7 cellular contexts compared by ENCODE assay signal in the genomic region with DNA sequence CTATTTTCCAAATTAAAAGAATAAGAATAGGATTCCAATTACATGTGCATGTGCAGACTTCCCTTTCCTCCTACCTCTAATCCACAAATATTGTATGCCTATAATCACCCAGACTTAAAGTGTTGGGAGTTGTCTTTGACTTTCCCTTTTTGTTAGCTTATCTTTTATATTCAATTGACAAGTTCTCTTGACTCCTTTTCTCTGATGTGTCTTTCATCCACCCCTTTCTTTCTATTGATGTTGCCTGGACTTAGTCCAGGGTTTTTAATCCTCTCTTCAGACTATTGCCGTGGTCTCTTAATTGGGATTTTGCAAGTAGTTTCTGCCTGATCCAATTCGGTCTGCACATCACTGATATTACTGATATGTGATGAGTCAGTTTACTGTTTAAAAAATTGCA.
"Had no signal": no experiment of that assay in that cellular context is flagged by ENCODE, and none has a peak within 500 bp of the region (broad histone marks: within the 10 kb centered on the region; RNA-seq: fewer than 3 reads in every experiment).

No MANE protein-coding gene starts in this region.

- H3K9me3 Mint-ChIP-seq: GM23338, H9 had no signal

- H3K27ac ChIP-seq: HL-60 had no signal

- H3K4me2 ChIP-seq: GM23338 had no signal

- ATAC-seq: GM23338, HCT116, HepG2 had no signal

- DNase-seq: H9, HFFc6 had no signal

- H3K4me3 ChIP-seq: GM23338 had no signal

- H3K36me3 Mint-ChIP-seq: IgD-negative memory B cell had no signal

- H2AFZ ChIP-seq: GM23338 had no signal

- H3K4me1 Mint-ChIP-seq: IgD-negative memory B cell had no signal

- H3K4me3 Mint-ChIP-seq: GM23338, H9, HFFc6, IgD-negative memory B cell had no signal

- H3K27ac Mint-ChIP-seq: GM23338, H9, HFFc6, IgD-negative memory B cell had no signal

- H3K27me3 Mint-ChIP-seq: IgD-negative memory B cell had no signal
